Comparison of ENCODE assay signal across 9 cellular contexts in the genomic region with DNA sequence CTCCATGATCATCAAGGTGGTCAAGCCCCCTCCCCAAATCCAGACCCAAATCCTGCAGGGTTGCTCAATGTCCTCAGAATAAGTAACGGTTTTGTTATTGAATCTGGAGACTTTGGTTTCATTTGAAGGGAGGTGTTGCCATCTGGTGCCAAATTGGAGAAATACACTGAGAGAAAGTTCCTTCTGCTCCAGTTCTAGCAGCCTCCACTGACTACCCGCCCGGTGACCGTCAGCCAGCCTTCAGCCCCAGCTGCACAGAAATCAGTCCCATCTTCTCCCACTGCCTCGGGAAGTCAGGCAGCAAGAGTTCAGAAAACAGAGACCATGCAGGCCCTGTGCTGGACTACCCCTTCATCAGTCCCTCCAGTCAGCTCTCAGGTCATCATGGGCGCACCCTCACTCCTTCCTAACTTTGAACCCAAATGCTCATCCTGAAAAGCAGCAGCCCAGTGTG. TPM values are rescaled to one million over a fixed set of nuclear protein-coding genes. Genes with fewer than 3 reads are reported as not detected.
DNase-seq lines count a peak whose midpoint lies in the region; ATAC-seq and TF ChIP-seq lines count a peak whose summit lies in the region.
"Had no signal": no experiment of that assay in that cellular context is flagged by ENCODE, and none has a peak within 500 bp of the region (broad histone marks: within the 10 kb centered on the region; RNA-seq: fewer than 3 reads in every experiment).

No MANE protein-coding gene starts in this region.

- H3K4me3 ChIP-seq in KMS-11 (IDR thresholded peaks at IDR 0.05; ENCODE audit: insufficient read depth, low read depth, low read length) (no peak overlapping the region), MG63 (no peak overlapping the region)

- H3K27me3 Mint-ChIP-seq in MCF 10A (ENCODE audit: insufficient read depth, unreplicated experiment), result peaks cover 16% of the 10 kb centered on the region
- H3K27me3 Mint-ChIP-seq in stimulated activated naive CD8-positive, alpha-beta T cell treated with anti-CD3 and anti-CD28 coated beads, Interleukin-15, amount 100 ng/mL, for 72 hours, result peaks cover 10% of the 10 kb centered on the region

- POLR2A ChIA-PET in MCF 10A (lab: Yijun Ruan, JAX), result interaction anchor here (1.3 to 1.5 kb wide), 3 partner anchors 217 to 240 kb away, joined by 3 to 7 read pairs (median 6); no protein-coding TSS in a partner anchor

- H3K36me3 ChIP-seq in KMS-11 (ENCODE audit: insufficient read depth), result no peaks in the 10 kb centered on the region
- no peaks in the 10 kb centered on the region for H3K36me3 ChIP-seq in MG63

- no peaks in the 10 kb centered on the region for H3K36me3 Mint-ChIP-seq in MCF 10A (ENCODE audit: insufficient read depth, unreplicated experiment)

- H4K20me1 ChIP-seq in KMS-11 (ENCODE audit: insufficient read depth), result no peaks in the 10 kb centered on the region

- no peaks in the 10 kb centered on the region for H3K79me2 ChIP-seq in KMS-11 (ENCODE audit: insufficient read depth, low read depth)

- no peaks in the 10 kb centered on the region for H3K4me1 Mint-ChIP-seq in MCF 10A (ENCODE audit: insufficient read depth, unreplicated experiment)
- H3K4me1 Mint-ChIP-seq in stimulated activated naive CD8-positive, alpha-beta T cell treated with anti-CD3 and anti-CD28 coated beads, Interleukin-15, amount 100 ng/mL, for 72 hours, result peaks cover 14% of the 10 kb centered on the region

- H3K27ac Mint-ChIP-seq in MCF 10A (ENCODE audit: low read depth, unreplicated experiment), result no peak overlapping the region
- no peak overlapping the region for H3K27ac Mint-ChIP-seq in stimulated activated naive CD8-positive, alpha-beta T cell treated with anti-CD3 and anti-CD28 coated beads, Interleukin-15, amount 100 ng/mL, for 72 hours

- TF ChIP-seq CTCF in GM13977 (IDR thresholded peaks at IDR 0.05; ENCODE audit: extremely low read depth, insufficient read depth, missing control alignments), result peak; percentile 71
- TF ChIP-seq CTCF in KMS-11 (conservative IDR thresholded peaks at IDR 0.05; ENCODE audit: low read depth, low read length), result peak; percentile 93
- peak; percentile 88 for TF ChIP-seq CTCF in MCF 10A (IDR thresholded peaks at IDR 0.05; ENCODE audit: unreplicated experiment)

- BruUV-seq in MCF 10A (replicated peaks; lab: Mats Ljungman, UMichigan), result no TSS peak

- no peak overlapping the region for H3K9ac ChIP-seq in KMS-11

- in situ Hi-C loops in GM13977 (cut with MboI; ENCODE audit: low pct_unique_long_range_greater_than_20kb, low sequenced_read_pairs, unreplicated experiment), result no loop called here

- H3K27me3 ChIP-seq in KMS-11 (ENCODE audit: insufficient read depth, low read depth) (no peaks in the 10 kb centered on the region; the same call in 1 of the 2 replicates), MG63 (no peaks in the 10 kb centered on the region)

- H3K9me3 ChIP-seq in MG63, result no peaks in the 10 kb centered on the region

- no peaks in the 10 kb centered on the region for H3K9me3 Mint-ChIP-seq in MCF 10A (ENCODE audit: unreplicated experiment)
- H3K9me3 Mint-ChIP-seq in stimulated activated naive CD8-positive, alpha-beta T cell treated with anti-CD3 and anti-CD28 coated beads, Interleukin-15, amount 100 ng/mL, for 72 hours, result no peaks in the 10 kb centered on the region

- H3K4me1 ChIP-seq in KMS-11 (ENCODE audit: low read depth, poor library complexity, severe bottlenecking), result peaks cover 14% of the 10 kb centered on the region

- intact Hi-C loops in MCF 10A (cut with micrococcal nuclease), result loop anchor here (1.0 kb wide), 2 partner anchors 217 to 233 kb away; no protein-coding TSS in a partner anchor

- H3K27ac ChIP-seq in KMS-11, result no peak overlapping the region

- peak; percentile 74 for ATAC-seq in stimulated activated naive CD8-positive, alpha-beta T cell treated with anti-CD3 and anti-CD28 coated beads, Interleukin-15, amount 100 ng/mL, for 72 hours

- no peak overlapping the region for H3K4me2 ChIP-seq in KMS-11

- H3K4me3 Mint-ChIP-seq in MCF 10A (ENCODE audit: unreplicated experiment), result no peak overlapping the region
- no peak overlapping the region for H3K4me3 Mint-ChIP-seq in stimulated activated naive CD8-positive, alpha-beta T cell treated with anti-CD3 and anti-CD28 coated beads, Interleukin-15, amount 100 ng/mL, for 72 hours

- CTCF ChIA-PET in MCF 10A (lab: Yijun Ruan, JAX), result interaction anchor here (0.6 to 12.8 kb wide), 41 partner anchors 8 to 287 kb away, joined by 3 to 612 read pairs (median 5); partner anchors contain the start of gene COX7A2L

- peak overlapping the region; percentile 28; the same call in 1 of the 2 replicates for H2AFZ ChIP-seq in KMS-11 (ENCODE audit: low read depth)

- peak; percentile 84 for DNase-seq in Ammon's horn (ENCODE audit: low spot score)
- DNase-seq in GM13977 (ENCODE audit: low spot score), result peak; percentile 72
- peak; percentile 59 for DNase-seq in RKO (ENCODE audit: low spot score)
- peak; percentile 72 for DNase-seq in MCF 10A (ENCODE audit: unreplicated experiment)
- DNase-seq in inferior parietal cortex (ENCODE audit: extremely low spot score), result peak; percentile 89
- DNase-seq in stimulated activated naive CD8-positive, alpha-beta T cell treated with anti-CD3 and anti-CD28 coated beads, Interleukin-15, amount 100 ng/mL, for 72 hours, result peak; percentile 39 to 43
- no peak for DNase-seq in MG63

RNA-seq across cellular contexts. Expression of gene PKDCC, which starts 38.7 kb away (rescaled TPM):
- 0.49 and 0.96 TPM in 2 replicates for total RNA-seq in MCF 10A (2022)
- total RNA-seq in MG63 (2014; rRNA removed; shearing (Covaris generic); ENCODE audit: low replicate concordance), result 24.0 and 36.0 TPM in 2 replicates
- total RNA-seq: mononuclear cell had no signal

Comparison
In these comparisons a context has a peak if more than half of its experiments do, and no peak if none do; other contexts are left out.
1. RNA of gene PKDCC, which starts 38.7 kb away (total RNA-seq): 24.0 to 36.0 TPM in MG63; 0.49 to 0.96 TPM in MCF 10A; every median in the first group is over 10 times any median in the second.
2. Peak in every context shown above with its lines, with median percentiles within 50 percentile points of each other: CTCF ChIP-seq.